ENCODE assay signal across 14 cellular contexts in genomic region chr17:37558299-37558698, GRCh38. TPM values are rescaled to one million over a fixed set of nuclear protein-coding genes. Genes with fewer than 3 reads are reported as not detected.
DNase-seq lines count a peak whose midpoint lies in the region; ATAC-seq and TF ChIP-seq lines count a peak whose summit lies in the region.
"Had no signal": no experiment of that assay in that cellular context is flagged by ENCODE, and none has a peak within 500 bp of the region (broad histone marks: within the 10 kb centered on the region; RNA-seq: fewer than 3 reads in every experiment).

No MANE protein-coding gene starts in this region.

- no peaks in the 10 kb centered on the region for H3K27me3 Mint-ChIP-seq in activated naive CD4-positive, alpha-beta T cell treated with anti-CD3 and anti-CD28 coated beads, Interleukin-2, amount 10 ng/mL, durations not matched to agents 7 days and 5 days
- H3K27me3 Mint-ChIP-seq in T-helper 17 cell = no peaks in the 10 kb centered on the region
- no peaks in the 10 kb centered on the region for H3K27me3 Mint-ChIP-seq in memory B cell
- H3K27me3 Mint-ChIP-seq: B cell; CD4-positive, alpha-beta memory T cell had no signal

- no peak overlapping the region for H3K4me3 Mint-ChIP-seq in activated naive CD4-positive, alpha-beta T cell treated with anti-CD3 and anti-CD28 coated beads, Interleukin-2, amount 10 ng/mL, durations not matched to agents 7 days and 5 days
- H3K4me3 Mint-ChIP-seq in T-helper 17 cell (no peak overlapping the region), memory B cell (no peak overlapping the region)
- H3K4me3 Mint-ChIP-seq: B cell; CD4-positive, alpha-beta memory T cell; GM23338 had no signal

- no peaks in the 10 kb centered on the region for H3K4me1 Mint-ChIP-seq in activated naive CD4-positive, alpha-beta T cell treated with anti-CD3 and anti-CD28 coated beads, Interleukin-2, amount 10 ng/mL, durations not matched to agents 7 days and 5 days
- H3K4me1 Mint-ChIP-seq in T-helper 17 cell = peaks cover 13% of the 10 kb centered on the region
- no peaks in the 10 kb centered on the region for H3K4me1 Mint-ChIP-seq in memory B cell

- DNase-seq in activated naive CD4-positive, alpha-beta T cell treated with anti-CD3 and anti-CD28 coated beads, Interleukin-2, amount 10 ng/mL, durations not matched to agents 7 days and 5 days = no peak
- DNase-seq in activated naive CD4-positive, alpha-beta T cell (lab: John Stamatoyannopoulos, UW) = no peak
- no peak for DNase-seq in T-helper 17 cell
- no peak for DNase-seq in memory B cell (ENCODE audit: low spot score in 2 of 2)
- DNase-seq in DMS79 (lab: John Stamatoyannopoulos, UW) = no peak
- no peak for DNase-seq in activated CD4-positive, alpha-beta T cell treated with anti-CD3 and anti-CD28 coated beads, Interleukin-2, amount 50 U/mL, for 4 hours
- DNase-seq: C1 segment of cervical spinal cord; CD4-positive, alpha-beta memory T cell; DMS79 treated with DMSO at 0.1 percent for 48 hours; EL; H7 had no signal

- peak overlapping the region; percentile 2 for H3K27ac Mint-ChIP-seq in activated naive CD4-positive, alpha-beta T cell treated with anti-CD3 and anti-CD28 coated beads, Interleukin-2, amount 10 ng/mL, durations not matched to agents 7 days and 5 days
- H3K27ac Mint-ChIP-seq in T-helper 17 cell (peak overlapping the region; percentile 75), memory B cell (peak overlapping the region; percentile 80)
- H3K27ac Mint-ChIP-seq: B cell, GM23338 had no signal

- ATAC-seq in T-helper 17 cell = no peak
- no peak for ATAC-seq in memory B cell (ENCODE audit: low read depth)
- ATAC-seq in SK-N-SH treated with all-trans-retinoic acid at 6 μM for 48 hours = no peak
- ATAC-seq: GM23338 had no signal

- CTCF ChIA-PET in activated naive CD4-positive, alpha-beta T cell treated with anti-CD3 and anti-CD28 coated beads, Interleukin-2, amount 10 ng/mL, durations not matched to agents 7 days and 5 days (lab: Charles Lee) = interaction anchor here (0.8 kb wide), 1 partner anchor 12 kb away, joined by 3 read pairs; no protein-coding TSS in a partner anchor

- H3K36me3 Mint-ChIP-seq in activated naive CD4-positive, alpha-beta T cell treated with anti-CD3 and anti-CD28 coated beads, Interleukin-2, amount 10 ng/mL, durations not matched to agents 7 days and 5 days = peaks cover 51% of the 10 kb centered on the region
- H3K36me3 Mint-ChIP-seq in T-helper 17 cell (ENCODE audit: low read depth) (peaks cover 7% of the 10 kb centered on the region), memory B cell (peaks cover 18% of the 10 kb centered on the region)

- no peaks in the 10 kb centered on the region for H3K9me3 ChIP-seq in T-helper 17 cell (ENCODE audit: control insufficient read depth, low read length, poor library complexity, severe bottlenecking)

- no peaks in the 10 kb centered on the region for H3K9me3 Mint-ChIP-seq in activated naive CD4-positive, alpha-beta T cell treated with anti-CD3 and anti-CD28 coated beads, Interleukin-2, amount 10 ng/mL, durations not matched to agents 7 days and 5 days
- H3K9me3 Mint-ChIP-seq in memory B cell = no peaks in the 10 kb centered on the region
- H3K9me3 Mint-ChIP-seq: CD4-positive, alpha-beta memory T cell; GM23338 had no signal

TF ChIP-seq in SK-N-SH treated with all-trans-retinoic acid at 6 μM for 48 hours, 23 proteins besides CTCF, POLR2A, EP300 and RAD21:
- TF ChIP-seq ESRRG (CRISPR knock-in tag; IDR thresholded peaks at IDR 0.05) = no peak
- no peak for TF ChIP-seq ZFP30 (CRISPR knock-in tag; IDR thresholded peaks at IDR 0.05)
- TF ChIP-seq OSR1 (CRISPR knock-in tag; IDR thresholded peaks at IDR 0.05) = no peak
- TF ChIP-seq PATZ1 (CRISPR knock-in tag; IDR thresholded peaks at IDR 0.05; ENCODE audit: borderline replicate concordance) = no peak

RNA-seq across cellular contexts. Expression of gene SYNRG, which starts 50.9 kb away (rescaled TPM):
- total RNA-seq in T-helper 17 cell = 10 to 100 TPM; 76.2 to 91.9 TPM

Comparison
In these comparisons a context has a peak if more than half of its experiments do, and no peak if none do; other contexts are left out.
1. H3K27ac Mint-ChIP-seq: peak in every context shown above with its lines; median percentile 80 in memory B cell; 75 in T-helper 17 cell; 2 in activated naive CD4-positive, alpha-beta T cell treated with anti-CD3 and anti-CD28 coated beads, Interleukin-2, amount 10 ng/mL, durations not matched to agents 7 days and 5 days.